Comparison of ENCODE assay signal across 18 cellular contexts in the genomic region with DNA sequence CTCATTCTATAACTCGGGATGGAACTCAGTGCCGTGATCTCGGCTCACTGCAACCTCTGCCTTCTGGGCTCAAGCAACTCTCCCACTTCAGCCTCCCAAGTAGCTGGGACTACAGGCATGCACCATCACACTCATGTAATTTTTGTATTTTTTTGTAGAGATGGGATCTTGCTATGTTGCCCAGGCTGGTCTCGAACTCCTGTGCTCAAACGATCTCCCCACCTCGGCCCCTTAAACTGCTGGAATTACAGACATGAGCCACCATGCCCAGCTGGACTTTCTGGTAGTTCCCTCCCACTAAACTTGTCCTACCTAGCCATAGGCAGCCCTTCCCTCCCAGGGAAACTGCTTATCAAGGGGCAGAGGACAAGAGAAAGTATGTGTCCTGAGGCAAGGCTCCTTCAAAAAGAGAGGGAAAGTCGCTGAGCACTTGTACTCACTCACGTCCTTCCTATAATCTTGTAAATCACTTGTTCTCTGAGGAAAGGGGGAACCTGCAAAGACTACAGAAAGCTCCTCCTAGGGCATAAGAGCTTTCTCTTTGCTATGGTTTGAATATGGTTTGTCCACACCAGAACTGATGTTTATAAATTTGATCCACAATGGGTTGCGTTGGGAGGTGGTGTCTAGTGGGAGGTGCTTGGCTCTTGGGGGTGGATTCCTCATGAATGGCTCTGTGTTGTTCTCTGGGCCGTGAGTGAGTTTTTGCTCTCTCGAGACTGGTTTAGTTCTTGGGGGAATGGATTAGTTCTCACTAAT. TPM values are rescaled to one million over a fixed set of nuclear protein-coding genes. Genes with fewer than 3 reads are reported as not detected.
DNase-seq lines count a peak whose midpoint lies in the region; ATAC-seq and TF ChIP-seq lines count a peak whose summit lies in the region.
"Had no signal": no experiment of that assay in that cellular context is flagged by ENCODE, and none has a peak within 500 bp of the region (broad histone marks: within the 10 kb centered on the region; RNA-seq: fewer than 3 reads in every experiment).

No MANE protein-coding gene starts in this region.

- no peak overlapping the region for H3K4me3 ChIP-seq in Peyer's patch
- no peak overlapping the region for H3K4me3 ChIP-seq in prostate gland
- no peak overlapping the region for H3K4me3 ChIP-seq in lower lobe of right lung

- peak overlapping the region; percentile 78 for H3K27ac Mint-ChIP-seq in Calu3 (ENCODE audit: unreplicated experiment)
- H3K27ac Mint-ChIP-seq: activated CD8-positive, alpha-beta T cell treated with anti-CD3 and anti-CD28 coated beads for 36 hours; dendritic cell treated with granulocyte-macrophage colony-stimulating factor and Interleukin-4, amounts not matched to agents 40 ng/mL and 50 ng/mL, for 4 days had no signal

- DNase-seq in Calu3 (peak; percentile 37), Peyer's patch (no peak), left lobe of liver (ENCODE audit: low spot score) (no peak), prostate gland (ENCODE audit: low spot score) (no peak), lower lobe of right lung (no peak)
- DNase-seq: activated CD8-positive, alpha-beta T cell treated with anti-CD3 and anti-CD28 coated beads for 36 hours; activated gamma-delta T cell treated with Interleukin-2 at 50 U/mL for 16 hours; activated T-cell treated with anti-CD3 and anti-CD28 coated beads for 4 hours; mesendoderm; NCI-H1930; NCI-H446 treated with DMSO at 0.1 percent for 48 hours; T1000 had no signal

- peaks cover 38% of the 10 kb centered on the region for H3K4me1 Mint-ChIP-seq in Calu3 (ENCODE audit: low read depth, unreplicated experiment)

- CTCF ChIA-PET in Calu3 (lab: Charles Lee) = interaction anchor here (0.5 kb wide), 1 partner anchor 38 kb away, joined by 4 read pairs; no protein-coding TSS in a partner anchor

- ATAC-seq in left lobe of liver (peak; percentile 61), GM21786 (IDR thresholded peaks at IDR 0.05; ENCODE audit: unreplicated experiment) (no peak), lower lobe of right lung (no peak), GM18868 (IDR thresholded peaks at IDR 0.05; ENCODE audit: unreplicated experiment) (no peak)
- ATAC-seq: activated CD8-positive, alpha-beta T cell treated with anti-CD3 and anti-CD28 coated beads for 36 hours had no signal

- 89% methylated on average over 11 of the region's 11 CpGs for WGBS in prostate gland

- H3K27me3 Mint-ChIP-seq in Calu3 (ENCODE audit: unreplicated experiment) = no peaks in the 10 kb centered on the region
- H3K27me3 Mint-ChIP-seq: activated CD8-positive, alpha-beta T cell treated with anti-CD3 and anti-CD28 coated beads for 36 hours; dendritic cell treated with granulocyte-macrophage colony-stimulating factor and Interleukin-4, amounts not matched to agents 40 ng/mL and 50 ng/mL, for 4 days; progenitor cell of endocrine pancreas had no signal

- TF ChIP-seq POLR2A in Peyer's patch (IDR thresholded peaks at IDR 0.05) (no peak), prostate gland (IDR thresholded peaks at IDR 0.05) (no peak)

- H3K36me3 ChIP-seq in Peyer's patch = no peaks in the 10 kb centered on the region
- H3K36me3 ChIP-seq in prostate gland = no peaks in the 10 kb centered on the region
- no peaks in the 10 kb centered on the region for H3K36me3 ChIP-seq in lower lobe of right lung

- H3K9me3 ChIP-seq in Peyer's patch (no peaks in the 10 kb centered on the region), prostate gland (no peaks in the 10 kb centered on the region), lower lobe of right lung (no peaks in the 10 kb centered on the region)

- no peaks in the 10 kb centered on the region for H3K9me3 Mint-ChIP-seq in Calu3 (ENCODE audit: low read depth, unreplicated experiment)
- H3K9me3 Mint-ChIP-seq: activated CD8-positive, alpha-beta T cell treated with anti-CD3 and anti-CD28 coated beads for 36 hours; dendritic cell treated with granulocyte-macrophage colony-stimulating factor and Interleukin-4, amounts not matched to agents 40 ng/mL and 50 ng/mL, for 4 days had no signal

- no TSS peak for BruUV-seq in Calu3 (replicated peaks; lab: Mats Ljungman, UMichigan)

- H3K27ac ChIP-seq in Peyer's patch (peak overlapping the region in 3 of 4 donors; percentile 44 to 85 (median 78)), prostate gland (peak overlapping the region; percentile 64 to 73), lower lobe of right lung (no peak overlapping the region)
- H3K27ac ChIP-seq: KMS-11, RWPE1 had no signal

- intact Hi-C loops in Calu3 (cut with micrococcal nuclease; ENCODE audit: unreplicated experiment) = loop anchor here (2.0 kb wide), 1 partner anchor 90 kb away; no protein-coding TSS in a partner anchor
- intact Hi-C loops in prostate gland (cut with DNase I) = no loop called here
- intact Hi-C loops in lower lobe of right lung (cut with DNase I) = no loop called here

- TF ChIP-seq CTCF in Calu3 (IDR thresholded peaks at IDR 0.05; ENCODE audit: unreplicated experiment) = no peak
- TF ChIP-seq CTCF in Peyer's patch (IDR thresholded peaks at IDR 0.05) = no peak
- TF ChIP-seq CTCF in prostate gland (IDR thresholded peaks at IDR 0.05) = no peak
- no peak for TF ChIP-seq CTCF in lower lobe of right lung (IDR thresholded peaks at IDR 0.05)

- no peaks in the 10 kb centered on the region for H3K27me3 ChIP-seq in Peyer's patch
- no peaks in the 10 kb centered on the region for H3K27me3 ChIP-seq in prostate gland (replicated peaks; ENCODE audit: insufficient read depth)
- no peaks in the 10 kb centered on the region for H3K27me3 ChIP-seq in lower lobe of right lung (ENCODE audit: low read depth)

- H3K4me3 Mint-ChIP-seq in Calu3 (ENCODE audit: low read depth, unreplicated experiment) = peak overlapping the region; percentile 30
- H3K4me3 Mint-ChIP-seq: activated CD8-positive, alpha-beta T cell treated with anti-CD3 and anti-CD28 coated beads for 36 hours; dendritic cell treated with granulocyte-macrophage colony-stimulating factor and Interleukin-4, amounts not matched to agents 40 ng/mL and 50 ng/mL, for 4 days had no signal

- H3K4me1 ChIP-seq in Peyer's patch = peaks cover 0 to 18% (median 0%) of the 10 kb centered on the region in 4 donors
- H3K4me1 ChIP-seq in prostate gland (replicated peaks) = peaks cover 4% of the 10 kb centered on the region
- no peaks in the 10 kb centered on the region for H3K4me1 ChIP-seq in lower lobe of right lung

- H3K36me3 Mint-ChIP-seq in Calu3 (ENCODE audit: insufficient read depth, unreplicated experiment) = peaks cover 15% of the 10 kb centered on the region

RNA-seq across cellular contexts. Expression of a gene that starts 13.6 kb away (rescaled TPM):
- 199 and 206 TPM in 2 replicates for total RNA-seq in Calu3 (2022)
- total RNA-seq in Peyer's patch = 10 to 100 TPM; 40.7 to 81.7 (median 69.4) TPM
- 57.1 TPM for total RNA-seq in left lobe of liver
- total RNA-seq in prostate gland = 100 to 1,000 TPM in 1 of 2 donors, 10 to 100 TPM in 1; 75.8 to 156 TPM
- total RNA-seq in lower lobe of right lung = 160 TPM
